10 cellular contexts compared by ENCODE assay signal in genomic region chr6:120996340-120996739, GRCh38.
"Had no signal": no experiment of that assay in that cellular context is flagged by ENCODE, and none has a peak within 500 bp of the region (broad histone marks: within the 10 kb centered on the region; RNA-seq: fewer than 3 reads in every experiment).

No MANE protein-coding gene starts in this region.

- DNase-seq: GM23248, GOT3, H7, H9, HCEC 1CT, HFFc6 had no signal

- H3K4me3 Mint-ChIP-seq: H9, HFFc6 had no signal

- H3K9ac ChIP-seq: GM23248 had no signal

- H3K27ac Mint-ChIP-seq: H9, HFFc6 had no signal

- H3K27ac ChIP-seq: GM23248 had no signal

- H2AFZ ChIP-seq: GM23248 had no signal

- ATAC-seq: HCT116 had no signal

- H3K4me3 ChIP-seq: GM23248, HAP-1 had no signal

- H3K4me1 Mint-ChIP-seq: H9 had no signal

- H3K9me3 ChIP-seq: HAP-1 had no signal

- FAIRE-seq: H1, H54 had no signal

- H3K9me3 Mint-ChIP-seq: H9, HFFc6 had no signal

- H3K4me1 ChIP-seq: HAP-1 had no signal

- H3K36me3 ChIP-seq: HAP-1 had no signal
